ENCODE assay signal across 2 cellular contexts in the genomic region with DNA sequence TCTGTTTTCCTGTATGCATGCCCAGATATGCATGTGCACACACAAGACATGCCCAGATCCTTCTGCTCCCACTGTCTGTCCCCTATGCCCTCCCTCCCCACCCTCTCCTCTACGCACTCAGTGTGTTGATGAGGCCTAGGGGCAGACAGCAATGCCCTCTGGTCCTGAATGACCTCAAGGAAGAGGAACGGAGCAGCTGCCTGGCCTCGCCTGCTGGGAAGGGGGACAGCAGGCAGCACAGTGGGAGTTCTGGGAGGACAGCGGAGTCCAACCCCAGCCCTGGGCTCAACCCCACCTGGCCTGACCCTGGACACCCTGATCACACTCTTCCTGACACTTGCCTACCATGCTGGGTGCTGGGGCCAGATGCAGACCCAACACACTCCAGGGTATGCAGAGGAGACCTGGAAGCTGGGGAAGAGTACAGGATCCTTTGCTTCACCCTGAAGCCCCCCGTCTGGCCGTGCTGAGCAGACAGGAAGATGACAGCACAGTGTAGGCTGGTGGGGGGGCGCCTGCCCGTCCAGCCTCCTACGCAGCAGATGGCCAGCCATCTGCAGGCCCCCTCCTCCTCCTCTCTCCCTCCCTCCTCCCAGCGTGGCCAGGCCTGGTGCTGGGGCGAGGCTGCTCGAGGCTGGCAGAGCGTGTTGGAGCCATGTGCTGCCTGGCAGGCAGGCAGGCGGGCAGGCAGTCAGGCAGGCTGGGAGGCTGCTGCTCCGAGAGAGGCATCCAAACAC.
TF ChIP-seq lines count a peak whose summit lies in the region.

No MANE protein-coding gene starts in this region.

TF ChIP-seq in H1, 55 proteins besides CTCF, POLR2A, EP300 and RAD21 (continued from another document):
- no peak for TF ChIP-seq PHF8 (conservative IDR thresholded peaks at IDR 0.05; ENCODE audit: low read depth, low read length)
- TF ChIP-seq SP2 (IDR thresholded peaks at IDR 0.05; ENCODE audit: low read length) = no peak
- TF ChIP-seq ZNF274 (IDR thresholded peaks at IDR 0.05; ENCODE audit: borderline replicate concordance, extremely low read depth, low read length) = no peak
- TF ChIP-seq CBX8 (IDR thresholded peaks at IDR 0.05; ENCODE audit: borderline replicate concordance, low read depth, low read length) = no peak
- no peak for TF ChIP-seq RBBP5 (IDR thresholded peaks at IDR 0.05; ENCODE audit: borderline replicate concordance, low read depth, low read length)
- no peak for TF ChIP-seq HDAC6 (IDR thresholded peaks at IDR 0.05; ENCODE audit: low read depth, low read length)
TF ChIP-seq in H1: peak in this region for 0.

TF ChIP-seq in WTC11, 78 proteins besides CTCF, POLR2A, EP300 and RAD21:
- TF ChIP-seq USF2 (CRISPR knock-in tag; IDR thresholded peaks at IDR 0.05) (no peak), E2F5 (CRISPR knock-in tag; IDR thresholded peaks at IDR 0.05) (no peak), ZNF232 (CRISPR knock-in tag; IDR thresholded peaks at IDR 0.05) (no peak), ZNF281 (CRISPR knock-in tag; IDR thresholded peaks at IDR 0.05) (no peak), IRF1 (CRISPR knock-in tag; IDR thresholded peaks at IDR 0.05) (no peak), ATF3 (CRISPR knock-in tag; conservative IDR thresholded peaks at IDR 0.05) (no peak), OVOL2 (CRISPR knock-in tag; IDR thresholded peaks at IDR 0.05; ENCODE audit: borderline replicate concordance) (no peak), ATF1 (CRISPR knock-in tag; IDR thresholded peaks at IDR 0.05) (no peak), ETV6 (CRISPR knock-in tag; IDR thresholded peaks at IDR 0.05) (no peak)
- TF ChIP-seq, protein P1, sequence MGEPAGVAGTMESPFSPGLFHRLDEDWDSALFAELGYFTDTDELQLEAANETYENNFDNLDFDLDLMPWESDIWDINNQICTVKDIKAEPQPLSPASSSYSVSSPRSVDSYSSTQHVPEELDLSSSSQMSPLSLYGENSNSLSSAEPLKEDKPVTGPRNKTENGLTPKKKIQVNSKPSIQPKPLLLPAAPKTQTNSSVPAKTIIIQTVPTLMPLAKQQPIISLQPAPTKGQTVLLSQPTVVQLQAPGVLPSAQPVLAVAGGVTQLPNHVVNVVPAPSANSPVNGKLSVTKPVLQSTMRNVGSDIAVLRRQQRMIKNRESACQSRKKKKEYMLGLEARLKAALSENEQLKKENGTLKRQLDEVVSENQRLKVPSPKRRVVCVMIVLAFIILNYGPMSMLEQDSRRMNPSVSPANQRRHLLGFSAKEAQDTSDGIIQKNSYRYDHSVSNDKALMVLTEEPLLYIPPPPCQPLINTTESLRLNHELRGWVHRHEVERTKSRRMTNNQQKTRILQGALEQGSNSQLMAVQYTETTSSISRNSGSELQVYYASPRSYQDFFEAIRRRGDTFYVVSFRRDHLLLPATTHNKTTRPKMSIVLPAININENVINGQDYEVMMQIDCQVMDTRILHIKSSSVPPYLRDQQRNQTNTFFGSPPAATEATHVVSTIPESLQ (CRISPR knock-in tag; IDR thresholded peaks at IDR 0.05) = no peak
